ENCODE assay signal across 8 cellular contexts in the genomic region with DNA sequence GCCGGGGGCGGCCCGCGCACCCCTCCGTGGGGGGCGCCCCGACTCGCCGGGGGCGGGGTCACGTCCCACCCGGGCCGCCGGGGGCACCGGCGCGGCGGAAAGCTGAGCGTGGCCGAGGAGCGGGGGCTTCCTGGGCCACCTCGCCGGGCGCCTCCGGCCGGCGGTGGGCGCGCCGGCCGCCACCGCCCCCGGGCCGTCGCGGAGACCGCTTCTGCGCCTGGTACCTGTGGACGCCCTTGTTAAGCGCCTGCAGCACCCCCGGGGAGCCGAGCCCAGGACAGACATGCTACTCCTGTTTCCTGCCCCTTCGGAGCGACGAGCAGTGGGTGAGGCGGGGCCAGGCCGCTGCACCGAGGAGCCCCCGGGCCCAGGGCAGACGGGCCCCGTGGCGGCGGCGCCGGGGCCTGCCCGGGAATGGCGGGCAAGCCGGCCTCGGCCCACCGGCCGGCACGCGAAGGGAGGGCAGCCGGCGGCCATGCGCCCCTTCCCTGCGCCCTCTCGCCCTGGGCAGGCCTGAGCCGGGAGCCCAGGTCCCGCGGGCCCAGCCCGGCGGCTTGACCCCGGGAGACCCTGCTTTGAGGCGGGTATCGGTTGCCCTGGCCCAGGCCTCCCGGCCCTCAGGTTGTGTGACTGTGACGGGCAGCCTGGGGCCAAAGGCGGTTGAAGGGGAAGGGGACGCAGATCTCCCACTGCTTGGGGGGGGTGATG. TPM values are rescaled to one million over a fixed set of nuclear protein-coding genes. Genes with fewer than 3 reads are reported as not detected.
DNase-seq lines count a peak whose midpoint lies in the region; ATAC-seq, FAIRE-seq and TF ChIP-seq lines count a peak whose summit lies in the region.

No MANE protein-coding gene starts in this region.

- TF ChIP-seq CTCF in Panc1 (IDR thresholded peaks at IDR 0.05) (no peak), heart left ventricle (IDR thresholded peaks at IDR 0.05) (no peak)

- H3K4me3 ChIP-seq in Panc1 (ENCODE audit: low read depth in 2 of 2, low read length in 2 of 2) = peak overlapping the region; percentile 43 to 57
- H3K4me3 ChIP-seq in heart left ventricle = peak overlapping the region; percentile 23 to 99 (median 62)

- BruUV-seq in Panc1 (replicated peaks; lab: Mats Ljungman, UMichigan) = no TSS peak

- CTCF ChIA-PET in Panc1 (lab: Charles Lee) = interaction anchor here (0.6 kb wide), 2 partner anchors 30 to 50 kb away, joined by 3 to 5 read pairs; no protein-coding TSS in a partner anchor

- peaks cover 16 to 23% of the 10 kb centered on the region in 2 donors for H3K36me3 Mint-ChIP-seq in activated naive CD4-positive, alpha-beta T cell treated with anti-CD3 and anti-CD28 coated beads, Interleukin-2, amount 50 U/mL, for 72 hours

- H3K4me1 ChIP-seq in Panc1 (ENCODE audit: control insufficient read depth, insufficient read depth, low read length) = peaks cover 21% of the 10 kb centered on the region
- H3K4me1 ChIP-seq in heart left ventricle = peaks cover 0 to 47% (median 21%) of the 10 kb centered on the region in 12 donors

- no peak for FAIRE-seq in RCC 7860 (lab: Jason Lieb, UNC)

- 0 to 6% (median 2%) methylated on average over 3 to 80 of the region's 80 CpGs for WGBS in heart left ventricle, 4 donors

- intact Hi-C loops in Panc1 (cut with micrococcal nuclease; ENCODE audit: unreplicated experiment) (no loop called here), heart left ventricle (cut with DNase I) (loop anchor here in 2 of 10 donors (2.0 kb wide), 1 partner anchor 123 kb away; no protein-coding TSS in a partner anchor), posterior vena cava (cut with DNase I) (no loop called here)

- H3K9me3 Mint-ChIP-seq in activated naive CD4-positive, alpha-beta T cell treated with anti-CD3 and anti-CD28 coated beads, Interleukin-2, amount 50 U/mL, for 72 hours = no peaks in the 10 kb centered on the region

- H3K27me3 ChIP-seq in Panc1 (ENCODE audit: control insufficient read depth, insufficient read depth, low read length) (no peaks in the 10 kb centered on the region), heart left ventricle (no peaks in the 10 kb centered on the region)

- ATAC-seq in GM18498 (IDR thresholded peaks at IDR 0.05; ENCODE audit: unreplicated experiment) (peak; percentile 15), HG02763 (IDR thresholded peaks at IDR 0.05; ENCODE audit: unreplicated experiment) (peak; percentile 11), Panc1 (peak; percentile 50), heart left ventricle (peak in 2 of 4 donors; percentile 28 to 40)
- peak; percentile 23 to 25 for ATAC-seq in activated naive CD4-positive, alpha-beta T cell treated with anti-CD3 and anti-CD28 coated beads, Interleukin-2, amount 50 U/mL, for 72 hours

- peak overlapping the region; percentile 81 for H3K27ac ChIP-seq in Panc1 (ENCODE audit: low read length)
- peak overlapping the region; percentile 87 to 99 (median 96) for H3K27ac ChIP-seq in heart left ventricle

- POLR2A ChIA-PET in Panc1 (lab: Charles Lee) = interaction anchor here (0.6 to 0.7 kb wide), 3 partner anchors 29 to 181 kb away, joined by 3 to 4 read pairs (median 3); no protein-coding TSS in a partner anchor

- peak in 1 of 2 donors; percentile 11 for TF ChIP-seq POLR2A in heart left ventricle (IDR thresholded peaks at IDR 0.05)

- H3K36me3 ChIP-seq in Panc1 (ENCODE audit: control insufficient read depth, insufficient read depth, low read length) (peaks cover 5% of the 10 kb centered on the region; the same call in 1 of the 2 replicates), heart left ventricle (peaks cover 0 to 15% (median 0%) of the 10 kb centered on the region in 9 donors)

- in situ Hi-C loops in Panc1 (cut with HindIII; ENCODE audit: low pct_unique_long_range_greater_than_20kb, low sequenced_read_pairs) = no loop called here

- H3K9me3 ChIP-seq in Panc1 (ENCODE audit: control insufficient read depth, insufficient read depth, low read depth, low read length) = no peaks in the 10 kb centered on the region
- H3K9me3 ChIP-seq in heart left ventricle = no peaks in the 10 kb centered on the region

- peak overlapping the region in 1 of 2 donors; percentile 94 for H3K27ac Mint-ChIP-seq in activated naive CD4-positive, alpha-beta T cell treated with anti-CD3 and anti-CD28 coated beads, Interleukin-2, amount 50 U/mL, for 72 hours

- no peak for DNase-seq in Panc1 (ENCODE audit: low read depth, low spot score)
- DNase-seq in activated naive CD4-positive, alpha-beta T cell treated with anti-CD3 and anti-CD28 coated beads, Interleukin-2, amount 50 U/mL, for 72 hours (ENCODE audit: low spot score in 2 of 2) = peak in 1 of 2 donors; percentile 58
- DNase-seq in heart left ventricle = peak; percentile 48 to 77 (median 53)
- peak; percentile 82 for DNase-seq in posterior vena cava (ENCODE audit: low spot score)
- no peak for DNase-seq in CD1c-positive myeloid dendritic cell (ENCODE audit: extremely low spot score)
- DNase-seq in RCC 7860 (ENCODE audit: low spot score) = no peak

RNA-seq across cellular contexts. Expression of gene KDM2A, which starts 0.8 kb away (rescaled TPM):
- 112 TPM for total RNA-seq in Panc1 (2021; ENCODE audit: unreplicated experiment)
- 83.4 TPM for polyA plus RNA-seq in Panc1 (2012; ENCODE audit: insufficient read length)
- 10 to 100 TPM; 82.7 to 97.5 TPM for total RNA-seq in activated naive CD4-positive, alpha-beta T cell treated with anti-CD3 and anti-CD28 coated beads, Interleukin-2, amount 50 U/mL, for 72 hours
- total RNA-seq in heart left ventricle = 10 to 100 TPM; 26.7 to 66.4 (median 38.6) TPM
- polyA plus RNA-seq in heart left ventricle = 10 to 100 TPM; 23.4 to 33.5 TPM
- total RNA-seq in posterior vena cava = 10 to 100 TPM; 55.3 to 58.3 TPM

Comparison
In these comparisons a context has a peak if more than half of its experiments do, and no peak if none do; other contexts are left out.
1. DNase-seq: peak in heart left ventricle (5 of 5) and posterior vena cava (single experiment); none in Panc1 (single experiment), CD1c-positive myeloid dendritic cell (single experiment) and RCC 7860 (single experiment).